Comparison of ENCODE assay signal across 1 cellular context in the genomic region with DNA sequence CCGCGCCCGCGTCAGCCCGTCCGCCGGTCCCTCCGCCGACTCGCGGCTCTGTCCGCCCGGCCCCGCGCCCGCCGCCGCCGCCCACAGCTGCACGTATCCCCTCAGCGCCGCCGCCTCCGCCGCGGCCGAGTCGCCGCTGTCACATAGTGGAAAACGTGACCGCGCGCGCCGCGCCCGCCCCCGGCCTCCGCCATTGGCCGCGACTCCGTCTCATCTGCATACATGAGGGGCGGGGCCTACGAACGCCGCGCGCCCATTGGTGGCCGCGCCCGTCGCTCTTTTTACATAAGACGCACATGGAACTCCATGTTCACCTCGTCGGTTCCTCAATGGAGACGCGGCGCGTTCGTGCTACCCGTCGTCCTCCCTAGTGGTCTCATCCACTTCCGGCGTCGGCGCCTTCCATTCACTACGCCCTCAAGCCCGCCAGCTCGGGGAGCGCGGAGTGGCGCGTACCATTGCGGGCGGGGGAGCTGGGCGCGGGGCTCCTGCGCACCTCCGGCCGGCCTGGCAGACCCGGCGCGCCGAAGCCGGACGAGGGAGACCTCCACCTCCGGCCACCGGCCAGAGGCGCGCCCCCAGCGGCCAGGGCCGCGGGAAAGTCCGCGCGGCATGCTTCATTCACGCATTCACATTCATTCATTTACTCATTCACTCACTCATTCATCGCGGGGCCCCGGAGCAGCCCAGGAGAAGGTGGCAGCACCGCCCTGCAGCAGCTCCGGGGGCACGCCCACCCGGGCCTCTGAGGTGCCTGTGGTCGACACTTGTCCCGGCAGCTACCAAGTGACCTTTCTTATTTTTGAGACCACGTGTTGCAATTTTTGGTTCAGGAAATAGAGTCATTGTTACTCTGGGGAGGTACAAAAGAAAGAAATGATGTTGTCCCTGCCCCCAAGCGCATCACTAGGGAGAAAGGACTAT.
TF ChIP-seq lines count a peak whose summit lies in the region.

No MANE protein-coding gene starts in this region.

TF ChIP-seq in GM12878, 131 proteins besides CTCF, POLR2A, EP300 and RAD21 (continued from another document):
- TF ChIP-seq TCF3 (IDR thresholded peaks at IDR 0.05; ENCODE audit: borderline replicate concordance, insufficient read depth, low read depth, low read length), result no peak
- TF ChIP-seq CREM (IDR thresholded peaks at IDR 0.05; ENCODE audit: low read depth), result peak; percentile 86
- TF ChIP-seq KLF5 (IDR thresholded peaks at IDR 0.05; ENCODE audit: partially characterized antibody), result peak; percentile 98
- TF ChIP-seq SPI1 (IDR thresholded peaks at IDR 0.05; ENCODE audit: borderline replicate concordance, insufficient read depth, low read depth, low read length), result peak; percentile 17; the same call in 1 of the 2 replicates
- TF ChIP-seq CHD1 (IDR thresholded peaks at IDR 0.05; ENCODE audit: low read depth, low read length), result peak; percentile 96
- TF ChIP-seq CBX5 (IDR thresholded peaks at IDR 0.05; ENCODE audit: low read depth), result no peak
- TF ChIP-seq MTA3 (IDR thresholded peaks at IDR 0.05; ENCODE audit: borderline replicate concordance, low read length), result no peak
- no peak for TF ChIP-seq NFXL1 (IDR thresholded peaks at IDR 0.05; ENCODE audit: borderline replicate concordance)
- peak; percentile 69; the same call in 1 of the 2 replicates for TF ChIP-seq ZSCAN29 (IDR thresholded peaks at IDR 0.05)
- no peak for TF ChIP-seq EED (IDR thresholded peaks at IDR 0.05; ENCODE audit: low read depth)
- TF ChIP-seq SREBF1 (IDR thresholded peaks at IDR 0.05; ENCODE audit: low read length), result peak; percentile 58; the same call in 1 of the 2 replicates
- TF ChIP-seq CREB1 (IDR thresholded peaks at IDR 0.05; ENCODE audit: low read depth), result peak; percentile 93
- TF ChIP-seq CHD4 (IDR thresholded peaks at IDR 0.05), result no peak
- peak; percentile 93 for TF ChIP-seq JUND (IDR thresholded peaks at IDR 0.05; ENCODE audit: low read depth, low read length)
- TF ChIP-seq, protein P1, sequence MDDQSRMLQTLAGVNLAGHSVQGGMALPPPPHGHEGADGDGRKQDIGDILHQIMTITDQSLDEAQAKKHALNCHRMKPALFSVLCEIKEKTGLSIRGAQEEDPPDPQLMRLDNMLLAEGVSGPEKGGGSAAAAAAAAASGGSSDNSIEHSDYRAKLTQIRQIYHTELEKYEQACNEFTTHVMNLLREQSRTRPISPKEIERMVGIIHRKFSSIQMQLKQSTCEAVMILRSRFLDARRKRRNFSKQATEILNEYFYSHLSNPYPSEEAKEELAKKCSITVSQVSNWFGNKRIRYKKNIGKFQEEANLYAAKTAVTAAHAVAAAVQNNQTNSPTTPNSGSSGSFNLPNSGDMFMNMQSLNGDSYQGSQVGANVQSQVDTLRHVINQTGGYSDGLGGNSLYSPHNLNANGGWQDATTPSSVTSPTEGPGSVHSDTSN (IDR thresholded peaks at IDR 0.05; ENCODE audit: insufficient replicate concordance, low read depth, low read length), result peak; percentile 98
- TF ChIP-seq, protein P2, sequence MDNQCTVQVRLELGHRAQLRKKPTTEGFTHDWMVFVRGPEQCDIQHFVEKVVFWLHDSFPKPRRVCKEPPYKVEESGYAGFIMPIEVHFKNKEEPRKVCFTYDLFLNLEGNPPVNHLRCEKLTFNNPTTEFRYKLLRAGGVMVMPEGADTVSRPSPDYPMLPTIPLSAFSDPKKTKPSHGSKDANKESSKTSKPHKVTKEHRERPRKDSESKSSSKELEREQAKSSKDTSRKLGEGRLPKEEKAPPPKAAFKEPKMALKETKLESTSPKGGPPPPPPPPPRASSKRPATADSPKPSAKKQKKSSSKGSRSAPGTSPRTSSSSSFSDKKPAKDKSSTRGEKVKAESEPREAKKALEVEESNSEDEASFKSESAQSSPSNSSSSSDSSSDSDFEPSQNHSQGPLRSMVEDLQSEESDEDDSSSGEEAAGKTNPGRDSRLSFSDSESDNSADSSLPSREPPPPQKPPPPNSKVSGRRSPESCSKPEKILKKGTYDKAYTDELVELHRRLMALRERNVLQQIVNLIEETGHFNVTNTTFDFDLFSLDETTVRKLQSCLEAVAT (IDR thresholded peaks at IDR 0.05), result no peak
- peak; percentile 92 for TF ChIP-seq ATF7 (IDR thresholded peaks at IDR 0.05; ENCODE audit: low read depth)
- TF ChIP-seq, protein P3, sequence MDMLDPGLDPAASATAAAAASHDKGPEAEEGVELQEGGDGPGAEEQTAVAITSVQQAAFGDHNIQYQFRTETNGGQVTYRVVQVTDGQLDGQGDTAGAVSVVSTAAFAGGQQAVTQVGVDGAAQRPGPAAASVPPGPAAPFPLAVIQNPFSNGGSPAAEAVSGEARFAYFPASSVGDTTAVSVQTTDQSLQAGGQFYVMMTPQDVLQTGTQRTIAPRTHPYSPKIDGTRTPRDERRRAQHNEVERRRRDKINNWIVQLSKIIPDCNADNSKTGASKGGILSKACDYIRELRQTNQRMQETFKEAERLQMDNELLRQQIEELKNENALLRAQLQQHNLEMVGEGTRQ (IDR thresholded peaks at IDR 0.05; ENCODE audit: borderline replicate concordance, low read depth, low read length), result peak; percentile 19; the same call in 1 of the 2 replicates
- no peak for TF ChIP-seq CEBPB (IDR thresholded peaks at IDR 0.05; ENCODE audit: borderline replicate concordance in 1 of 2, low read depth in 2 of 2, low read length in 2 of 2)
- no peak for TF ChIP-seq ZZZ3 (IDR thresholded peaks at IDR 0.05; ENCODE audit: control insufficient read depth, insufficient read length, low read depth)
- TF ChIP-seq, protein P4, sequence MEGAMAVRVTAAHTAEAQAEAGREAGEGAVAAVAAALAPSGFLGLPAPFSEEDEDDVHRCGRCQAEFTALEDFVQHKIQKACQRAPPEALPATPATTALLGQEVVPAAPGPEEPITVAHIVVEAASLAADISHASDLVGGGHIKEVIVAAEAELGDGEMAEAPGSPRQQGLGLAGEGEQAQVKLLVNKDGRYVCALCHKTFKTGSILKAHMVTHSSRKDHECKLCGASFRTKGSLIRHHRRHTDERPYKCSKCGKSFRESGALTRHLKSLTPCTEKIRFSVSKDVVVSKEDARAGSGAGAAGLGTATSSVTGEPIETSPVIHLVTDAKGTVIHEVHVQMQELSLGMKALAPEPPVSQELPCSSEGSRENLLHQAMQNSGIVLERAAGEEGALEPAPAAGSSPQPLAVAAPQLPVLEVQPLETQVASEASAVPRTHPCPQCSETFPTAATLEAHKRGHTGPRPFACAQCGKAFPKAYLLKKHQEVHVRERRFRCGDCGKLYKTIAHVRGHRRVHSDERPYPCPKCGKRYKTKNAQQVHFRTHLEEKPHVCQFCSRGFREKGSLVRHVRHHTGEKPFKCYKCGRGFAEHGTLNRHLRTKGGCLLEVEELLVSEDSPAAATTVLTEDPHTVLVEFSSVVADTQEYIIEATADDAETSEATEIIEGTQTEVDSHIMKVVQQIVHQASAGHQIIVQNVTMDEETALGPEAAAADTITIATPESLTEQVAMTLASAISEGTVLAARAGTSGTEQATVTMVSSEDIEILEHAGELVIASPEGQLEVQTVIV (IDR thresholded peaks at IDR 0.05; ENCODE audit: borderline replicate concordance, partially characterized antibody), result peak; percentile 51
- TF ChIP-seq, protein P5, sequence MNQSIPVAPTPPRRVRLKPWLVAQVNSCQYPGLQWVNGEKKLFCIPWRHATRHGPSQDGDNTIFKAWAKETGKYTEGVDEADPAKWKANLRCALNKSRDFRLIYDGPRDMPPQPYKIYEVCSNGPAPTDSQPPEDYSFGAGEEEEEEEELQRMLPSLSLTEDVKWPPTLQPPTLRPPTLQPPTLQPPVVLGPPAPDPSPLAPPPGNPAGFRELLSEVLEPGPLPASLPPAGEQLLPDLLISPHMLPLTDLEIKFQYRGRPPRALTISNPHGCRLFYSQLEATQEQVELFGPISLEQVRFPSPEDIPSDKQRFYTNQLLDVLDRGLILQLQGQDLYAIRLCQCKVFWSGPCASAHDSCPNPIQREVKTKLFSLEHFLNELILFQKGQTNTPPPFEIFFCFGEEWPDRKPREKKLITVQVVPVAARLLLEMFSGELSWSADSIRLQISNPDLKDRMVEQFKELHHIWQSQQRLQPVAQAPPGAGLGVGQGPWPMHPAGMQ (IDR thresholded peaks at IDR 0.05; ENCODE audit: borderline replicate concordance), result no peak
- no peak for TF ChIP-seq NFIC (IDR thresholded peaks at IDR 0.05; ENCODE audit: low read depth, low read length)
- TF ChIP-seq, protein P6, sequence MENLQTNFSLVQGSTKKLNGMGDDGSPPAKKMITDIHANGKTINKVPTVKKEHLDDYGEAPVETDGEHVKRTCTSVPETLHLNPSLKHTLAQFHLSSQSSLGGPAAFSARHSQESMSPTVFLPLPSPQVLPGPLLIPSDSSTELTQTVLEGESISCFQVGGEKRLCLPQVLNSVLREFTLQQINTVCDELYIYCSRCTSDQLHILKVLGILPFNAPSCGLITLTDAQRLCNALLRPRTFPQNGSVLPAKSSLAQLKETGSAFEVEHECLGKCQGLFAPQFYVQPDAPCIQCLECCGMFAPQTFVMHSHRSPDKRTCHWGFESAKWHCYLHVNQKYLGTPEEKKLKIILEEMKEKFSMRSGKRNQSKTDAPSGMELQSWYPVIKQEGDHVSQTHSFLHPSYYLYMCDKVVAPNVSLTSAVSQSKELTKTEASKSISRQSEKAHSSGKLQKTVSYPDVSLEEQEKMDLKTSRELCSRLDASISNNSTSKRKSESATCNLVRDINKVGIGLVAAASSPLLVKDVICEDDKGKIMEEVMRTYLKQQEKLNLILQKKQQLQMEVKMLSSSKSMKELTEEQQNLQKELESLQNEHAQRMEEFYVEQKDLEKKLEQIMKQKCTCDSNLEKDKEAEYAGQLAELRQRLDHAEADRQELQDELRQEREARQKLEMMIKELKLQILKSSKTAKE (IDR thresholded peaks at IDR 0.05; ENCODE audit: low read depth, poor library complexity, severe bottlenecking), result no peak
- peak; percentile 98 for TF ChIP-seq ZNF24 (IDR thresholded peaks at IDR 0.05)
- TF ChIP-seq MYC (IDR thresholded peaks at IDR 0.05; ENCODE audit: insufficient read depth, insufficient read length, insufficient replicate concordance, low read length, severe bottlenecking), result peak; percentile 89
- TF ChIP-seq ZNF384 (IDR thresholded peaks at IDR 0.05; ENCODE audit: borderline replicate concordance, low read depth, low read length), result no peak
